Comparison of ENCODE assay signal across 11 cellular contexts in the genomic region with DNA sequence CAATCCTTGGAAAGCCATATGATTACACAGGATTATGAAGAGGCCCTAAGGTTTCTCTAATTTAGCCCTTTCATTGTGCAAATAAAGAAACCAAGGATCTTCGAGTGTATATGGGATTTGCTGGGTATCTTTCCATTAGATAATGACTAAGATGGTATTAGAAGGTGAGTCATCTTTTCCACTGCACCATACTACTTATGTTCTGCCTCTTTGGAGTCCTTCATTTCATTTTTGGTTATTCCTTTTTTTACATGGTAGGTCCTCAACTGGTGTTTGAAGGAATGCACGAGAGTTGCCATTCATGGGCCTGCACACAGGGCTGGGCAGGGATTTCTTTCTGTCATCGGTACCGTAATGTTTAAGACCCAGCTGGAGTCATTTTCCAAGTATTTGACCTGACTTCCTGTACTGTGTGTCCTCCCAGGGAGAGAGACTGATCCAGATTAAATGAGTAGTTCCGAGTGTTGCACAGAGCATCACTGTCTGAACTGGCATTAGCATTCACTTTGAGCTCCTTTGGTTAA.
DNase-seq lines count a peak whose midpoint lies in the region; ATAC-seq and TF ChIP-seq lines count a peak whose summit lies in the region.
"Had no signal": no experiment of that assay in that cellular context is flagged by ENCODE, and none has a peak within 500 bp of the region (broad histone marks: within the 10 kb centered on the region; RNA-seq: fewer than 3 reads in every experiment).

No MANE protein-coding gene starts in this region.

- H3K36me3 ChIP-seq in left ventricle myocardium inferior: no peaks in the 10 kb centered on the region
- H3K36me3 ChIP-seq in thoracic aorta: no peaks in the 10 kb centered on the region

- intact Hi-C loops in left ventricle myocardium inferior (cut with micrococcal nuclease): no loop called here

- no peak overlapping the region for H3K4me3 ChIP-seq in left ventricle myocardium inferior
- H3K4me3 ChIP-seq in thoracic aorta: peak overlapping the region; percentile 32
- H3K4me3 ChIP-seq: GM23338 had no signal

- H3K4me3 Mint-ChIP-seq in activated naive CD8-positive, alpha-beta T cell treated with anti-CD3 and anti-CD28 coated beads for 36 hours: peak overlapping the region; percentile 36
- H3K4me3 Mint-ChIP-seq: B cell, GM23338 had no signal

- peak overlapping the region; percentile 93 for H3K27ac Mint-ChIP-seq in activated naive CD8-positive, alpha-beta T cell treated with anti-CD3 and anti-CD28 coated beads for 36 hours
- H3K27ac Mint-ChIP-seq: B cell, GM23338 had no signal

- H3K27ac ChIP-seq in left ventricle myocardium inferior (replicated peaks) (peak overlapping the region; percentile 82), thoracic aorta (peak overlapping the region; percentile 82 to 87)

- no peak for DNase-seq in activated CD4-positive, CD25-positive, alpha-beta regulatory T cell (lab: John Stamatoyannopoulos, UW)
- no peak for DNase-seq in activated naive CD8-positive, alpha-beta T cell treated with anti-CD3 and anti-CD28 coated beads for 36 hours
- no peak for DNase-seq in left ventricle myocardium inferior
- no peak for DNase-seq in thoracic aorta (ENCODE audit: low spot score)
- DNase-seq in NCI-H1417 treated with DMSO at 0.1 percent for 48 hours (lab: John Stamatoyannopoulos, UW): no peak
- no peak for DNase-seq in T1000 (lab: John Stamatoyannopoulos, UW)
- DNase-seq: SHP77 treated with DMSO at 0.1 percent for 48 hours had no signal

- ATAC-seq in activated CD4-positive, CD25-positive, alpha-beta regulatory T cell treated with anti-CD3 and anti-CD28 coated beads, Interleukin-2, amount 50 U/mL, for 24 hours: peak; percentile 5 to 17
- ATAC-seq in thoracic aorta (ENCODE audit: insufficient number of reproducible peaks, low FRiP score, low read depth) (peak; percentile 40), GM18519 (IDR thresholded peaks at IDR 0.05; ENCODE audit: low FRiP score, unreplicated experiment) (no peak)
- ATAC-seq: GM23338 had no signal

- peaks cover 40% of the 10 kb centered on the region for H3K4me1 ChIP-seq in left ventricle myocardium inferior
- peaks cover 24 to 55% of the 10 kb centered on the region in 2 donors for H3K4me1 ChIP-seq in thoracic aorta (ENCODE audit: control insufficient read depth in 1 of 2, low read depth in 2 of 2)

- no peaks in the 10 kb centered on the region for H3K27me3 Mint-ChIP-seq in activated naive CD8-positive, alpha-beta T cell treated with anti-CD3 and anti-CD28 coated beads for 36 hours
- H3K27me3 Mint-ChIP-seq: B cell had no signal

- H3K36me3 Mint-ChIP-seq in activated naive CD8-positive, alpha-beta T cell treated with anti-CD3 and anti-CD28 coated beads for 36 hours: peaks cover 33% of the 10 kb centered on the region

- H3K9me3 Mint-ChIP-seq in activated naive CD8-positive, alpha-beta T cell treated with anti-CD3 and anti-CD28 coated beads for 36 hours: no peaks in the 10 kb centered on the region
- H3K9me3 Mint-ChIP-seq: GM23338 had no signal

- no peaks in the 10 kb centered on the region for H3K27me3 ChIP-seq in left ventricle myocardium inferior (ENCODE audit: low read depth)
- H3K27me3 ChIP-seq in thoracic aorta (replicated peaks; ENCODE audit: insufficient read depth): no peaks in the 10 kb centered on the region

- H3K4me1 Mint-ChIP-seq in activated naive CD8-positive, alpha-beta T cell treated with anti-CD3 and anti-CD28 coated beads for 36 hours: peaks cover 56% of the 10 kb centered on the region
- H3K4me1 Mint-ChIP-seq: B cell had no signal

- TF ChIP-seq CTCF in left ventricle myocardium inferior (IDR thresholded peaks at IDR 0.05; ENCODE audit: borderline replicate concordance): no peak
- TF ChIP-seq CTCF in thoracic aorta (IDR thresholded peaks at IDR 0.05): no peak

- H3K9me3 ChIP-seq in left ventricle myocardium inferior (replicated peaks): no peaks in the 10 kb centered on the region
- H3K9me3 ChIP-seq in thoracic aorta: no peaks in the 10 kb centered on the region
